Comparison of ENCODE assay signal across 25 cellular contexts in the genomic region with DNA sequence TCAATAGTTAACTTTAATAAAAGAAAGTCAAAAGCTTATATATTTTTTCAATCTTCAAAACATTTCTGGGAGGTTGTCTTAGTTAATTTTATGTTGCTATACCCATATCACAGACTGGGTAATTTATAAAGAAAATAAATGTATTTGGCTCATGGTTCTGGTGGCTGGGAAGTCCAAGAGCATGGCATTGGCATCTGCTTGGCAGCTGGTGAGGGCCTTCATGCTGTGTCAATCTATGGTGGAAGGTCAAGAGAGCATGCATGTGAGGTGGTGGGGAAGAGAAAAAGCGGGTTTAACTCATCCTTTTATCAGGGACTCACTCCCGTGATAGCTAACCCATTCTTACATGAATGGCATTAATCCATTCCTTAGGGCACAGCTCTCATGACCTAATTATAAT.
"Had no signal": no experiment of that assay in that cellular context is flagged by ENCODE, and none has a peak within 500 bp of the region (broad histone marks: within the 10 kb centered on the region; RNA-seq: fewer than 3 reads in every experiment).

No MANE protein-coding gene starts in this region.

- H3K9ac ChIP-seq: neural progenitor cell had no signal

- ATAC-seq: left colon; left lung; natural killer cell; stimulated activated memory B cell treated with anti-CD40 and anti-IgM and Interleukin-4, amounts not matched to agents 10 μg/mL and 1 μg/mL and 100 μg/mL, for 72 hours; stimulated activated naive CD8-positive, alpha-beta T cell treated with anti-CD3 and anti-CD28 coated beads, Interleukin-15, amount 100 ng/mL, for 72 hours had no signal

- H3K4me1 ChIP-seq: neural progenitor cell had no signal

- H3K36me3 ChIP-seq: neural progenitor cell, neutrophil, ovary had no signal

- H2AFZ ChIP-seq: neural progenitor cell had no signal

- H3K9me3 ChIP-seq: neutrophil, ovary, right atrium auricular region, tibial nerve, vagina had no signal

- H3K4me2 ChIP-seq: neural progenitor cell, smooth muscle cell had no signal

- H3K27ac ChIP-seq: left lung, neural progenitor cell, neutrophil, ovary, right atrium auricular region, tibial nerve, vagina had no signal

- DNase-seq: hippocampal formation; kidney; left colon; left lung; mesendoderm; naive B cell; natural killer cell; nephron progenitor cell; occipital lobe; ovary; stimulated activated CD4-positive, alpha-beta T cell treated with anti-CD3 and anti-CD28 coated beads, Interleukin-1b, Interleukin-23, amount 100 ng/mL, for 48 hours; stimulated activated CD4-positive, alpha-beta T cell treated with anti-CD3 and anti-CD28 coated beads, Interleukin-2, amount 100 ng/mL, for 48 hours; stimulated activated CD4-positive, alpha-beta T cell treated with anti-CD3 and anti-CD28 coated beads, Interleukin-4, amount 100 ng/mL, for 4 hours; stimulated activated CD8-positive, alpha-beta memory T cell treated with anti-CD3 and anti-CD28 coated beads, Interleukin-4, amount 100 ng/mL, for 48 hours; stimulated activated naive CD4-positive, alpha-beta T cell treated with Interleukin-2 at 50 U/mL for 16 hours; stimulated activated naive CD8-positive, alpha-beta T cell treated with anti-CD3 and anti-CD28 coated beads, Interleukin-15, amount 100 ng/mL, for 72 hours; substantia nigra had no signal

- FAIRE-seq: kidney had no signal

- H3K4me3 ChIP-seq: left lung, lung, neural progenitor cell, ovary, right atrium auricular region, smooth muscle cell, tibial nerve, vagina had no signal

- H3K27me3 ChIP-seq: left lung, neural progenitor cell, neutrophil, ovary, right atrium auricular region, tibial nerve, vagina had no signal
